Comparison of ENCODE assay signal across 11 cellular contexts in the genomic region with DNA sequence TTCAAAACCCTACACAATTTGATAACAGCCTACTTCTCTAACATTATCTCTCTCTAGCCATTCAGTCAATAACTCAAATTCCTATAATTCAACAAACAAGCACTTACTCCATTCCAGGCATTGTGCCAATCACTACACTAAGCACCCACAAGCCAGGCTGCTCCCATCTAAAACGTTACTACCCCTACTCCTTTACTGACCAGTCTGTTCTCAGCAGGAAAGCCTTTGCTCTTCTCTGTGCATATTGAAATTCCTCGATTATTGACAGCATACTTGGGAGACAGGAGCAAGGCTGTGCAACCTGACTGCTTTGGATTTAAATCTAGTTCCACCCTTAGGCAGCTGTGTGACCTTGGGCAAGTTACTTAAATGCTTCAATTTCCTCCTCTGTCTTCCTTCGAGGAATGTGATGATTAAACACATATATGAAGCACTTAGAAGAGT.
A peak's percentile ranks its signal among the peaks of the same experiment; 100 is the strongest.
DNase-seq lines count a peak whose midpoint lies in the region; ATAC-seq, FAIRE-seq and TF ChIP-seq lines count a peak whose summit lies in the region.
"Had no signal": no experiment of that assay in that cellular context is flagged by ENCODE, and none has a peak within 500 bp of the region (broad histone marks: within the 10 kb centered on the region; RNA-seq: fewer than 3 reads in every experiment).

No MANE protein-coding gene starts in this region.

- H3K36me3 ChIP-seq in pancreas = no peaks in the 10 kb centered on the region
- H3K36me3 ChIP-seq: uterus had no signal

- H3K27me3 ChIP-seq in pancreas = no peaks in the 10 kb centered on the region
- H3K27me3 ChIP-seq: uterus had no signal

- no peak overlapping the region for H3K27ac ChIP-seq in pancreas
- H3K27ac ChIP-seq: uterus had no signal

- DNase-seq in NCI-H2107 treated with DMSO at 0.1 percent for 48 hours (lab: John Stamatoyannopoulos, UW; ENCODE audit: unreplicated experiment) (peak; percentile 34), NCI-H2107 (lab: John Stamatoyannopoulos, UW) (no peak), NCI-H2227 (lab: John Stamatoyannopoulos, UW; ENCODE audit: unreplicated experiment) (peak; percentile 59), choroid plexus epithelial cell (ENCODE audit: low read depth) (peak; percentile 87), pancreas (no peak), epidermal melanocyte (ENCODE audit: insufficient read length, low spot score) (no peak), NCI-H446 (lab: John Stamatoyannopoulos, UW) (no peak)
- no peak for DNase-seq in stimulated activated naive CD8-positive, alpha-beta T cell treated with anti-CD3 and anti-CD28 coated beads, Interleukin-15, Interleukin-2, amounts not matched to agents 100 U/mL and 50 U/mL, for 24 hours
- DNase-seq: activated CD4-positive, CD25-positive, alpha-beta regulatory T cell; head of caudate nucleus; uterus had no signal

- H3K9me3 ChIP-seq in pancreas = no peaks in the 10 kb centered on the region
- H3K9me3 ChIP-seq: uterus had no signal

- peak in 3 of 4 donors; percentile 32 to 62 (median 44) for ATAC-seq in pancreas
- no peak for ATAC-seq in stimulated activated naive CD8-positive, alpha-beta T cell treated with anti-CD3 and anti-CD28 coated beads, Interleukin-15, Interleukin-2, amounts not matched to agents 100 U/mL and 50 U/mL, for 24 hours

- intact Hi-C loops in pancreas (cut with DNase I) = no loop called here

- WGBS in pancreas, 2 donors = 9 to 11% methylated on average over 3 of the region's 3 CpGs

- H3K4me1 ChIP-seq in pancreas = peaks cover 0 to 7% (median 6%) of the 10 kb centered on the region in 3 donors
- H3K4me1 ChIP-seq: uterus had no signal

- no peak overlapping the region for H3K4me3 ChIP-seq in choroid plexus epithelial cell (ENCODE audit: low read depth, low read length)
- no peak overlapping the region for H3K4me3 ChIP-seq in pancreas
- H3K4me3 ChIP-seq: uterus had no signal

- TF ChIP-seq CTCF in choroid plexus epithelial cell (conservative IDR thresholded peaks at IDR 0.05; ENCODE audit: low read depth, low read length) = no peak
- no peak for TF ChIP-seq CTCF in pancreas (IDR thresholded peaks at IDR 0.05)

- no peak for FAIRE-seq in pancreas (lab: Jason Lieb, UNC)

Comparison
In these comparisons a context has a peak if more than half of its experiments do, and no peak if none do; other contexts are left out.
1. DNase-seq: peak in NCI-H2107 treated with DMSO at 0.1 percent for 48 hours (single experiment), NCI-H2227 (single experiment) and choroid plexus epithelial cell (single experiment); none in NCI-H2107 (single experiment), pancreas (0 of 6), stimulated activated naive CD8-positive, alpha-beta T cell treated with anti-CD3 and anti-CD28 coated beads, Interleukin-15, Interleukin-2, amounts not matched to agents 100 U/mL and 50 U/mL, for 24 hours (single experiment), epidermal melanocyte (single experiment) and NCI-H446 (0 of 2).